In the genomic region with DNA sequence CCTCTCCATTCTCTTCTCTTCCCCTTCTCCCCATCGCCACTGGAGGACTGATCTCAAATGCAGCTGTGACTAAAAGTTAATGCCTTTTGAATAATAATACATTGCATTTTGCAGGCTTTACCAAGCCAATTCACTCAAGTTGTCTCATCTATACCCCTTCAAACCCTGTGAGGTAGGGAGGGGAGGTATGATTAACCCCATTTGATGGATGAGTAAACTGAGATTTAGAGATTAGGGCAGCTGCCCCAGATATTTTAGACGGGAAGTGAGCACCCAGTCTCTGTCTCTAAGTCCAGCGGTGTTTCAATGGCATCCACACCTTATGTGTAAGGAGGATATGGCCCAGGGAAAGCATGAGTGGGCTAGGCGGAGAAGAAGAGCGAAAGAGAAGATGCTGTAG, we compare ENCODE assay signal across 29 cellular contexts. TPM values are rescaled to one million over a fixed set of nuclear protein-coding genes. Genes with fewer than 3 reads are reported as not detected.
"Had no signal": no experiment of that assay in that cellular context is flagged by ENCODE, and none has a peak within 500 bp of the region (broad histone marks: within the 10 kb centered on the region; RNA-seq: fewer than 3 reads in every experiment).

No MANE protein-coding gene starts in this region.

- H3K36me3 Mint-ChIP-seq: activated naive CD8-positive, alpha-beta T cell treated with anti-CD3 and anti-CD28 coated beads for 36 hours; naive thymus-derived CD4-positive, alpha-beta T cell; stimulated activated memory B cell treated with anti-CD40 and anti-IgM and Interleukin-4, amounts not matched to agents 10 μg/mL and 1 μg/mL and 100 μg/mL, for 72 hours had no signal

- H3K27me3 ChIP-seq: breast epithelium, stomach, suprapubic skin, tibial nerve had no signal

- H3K36me3 ChIP-seq: breast epithelium, heart right ventricle, lower lobe of right lung, stomach, suprapubic skin, tibial nerve had no signal

- H3K9me3 ChIP-seq: breast epithelium, lower lobe of right lung, stomach, suprapubic skin, tibial nerve had no signal

- H3K4me1 ChIP-seq: stomach had no signal

- H3K4me3 Mint-ChIP-seq: activated naive CD8-positive, alpha-beta T cell treated with anti-CD3 and anti-CD28 coated beads for 36 hours; activated T-cell treated with anti-CD3 and anti-CD28 coated beads, Interleukin-2, amount 50 U/mL, for 4 hours; naive thymus-derived CD4-positive, alpha-beta T cell; stimulated activated memory B cell treated with anti-CD40 and anti-IgM and Interleukin-4, amounts not matched to agents 10 μg/mL and 1 μg/mL and 100 μg/mL, for 72 hours; T-helper 1 cell treated with Interleukin-12 subunit alpha and Interleukin-12 subunit beta and Interleukin-4 antibody, amounts not matched to agents 30 μg/mL and 1 μg/mL, for 36 hours had no signal

- H3K27ac ChIP-seq: breast epithelium, coronary artery, heart right ventricle, lower lobe of right lung, stomach, suprapubic skin, tibial nerve had no signal

- H3K9me3 Mint-ChIP-seq: activated naive CD8-positive, alpha-beta T cell treated with anti-CD3 and anti-CD28 coated beads for 36 hours; activated T-cell treated with anti-CD3 and anti-CD28 coated beads, Interleukin-2, amount 50 U/mL, for 4 hours had no signal

- H3K4me3 ChIP-seq: breast epithelium, coronary artery, heart right ventricle, lower lobe of right lung, stomach, suprapubic skin had no signal

- H3K27ac Mint-ChIP-seq: activated naive CD8-positive, alpha-beta T cell treated with anti-CD3 and anti-CD28 coated beads for 36 hours; stimulated activated memory B cell treated with anti-CD40 and anti-IgM and Interleukin-4, amounts not matched to agents 10 μg/mL and 1 μg/mL and 100 μg/mL, for 72 hours; T-helper 1 cell treated with Interleukin-12 subunit alpha and Interleukin-12 subunit beta and Interleukin-4 antibody, amounts not matched to agents 30 μg/mL and 1 μg/mL, for 36 hours had no signal

- H3K4me1 Mint-ChIP-seq: stimulated activated memory B cell treated with anti-CD40 and anti-IgM and Interleukin-4, amounts not matched to agents 10 μg/mL and 1 μg/mL and 100 μg/mL, for 72 hours had no signal

- ATAC-seq: activated T-cell treated with anti-CD3 and anti-CD28 coated beads, Interleukin-2, amount 50 U/mL, for 4 hours; heart right ventricle; left colon; lower lobe of right lung; naive thymus-derived CD4-positive, alpha-beta T cell; sciatic nerve; stimulated activated memory B cell treated with anti-CD40 and anti-IgM and Interleukin-4, amounts not matched to agents 10 μg/mL and 1 μg/mL and 100 μg/mL, for 72 hours had no signal

- DNase-seq: activated CD4-positive, alpha-beta T cell treated with anti-CD3 and anti-CD28 coated beads for 4 hours; activated CD4-positive, alpha-beta T cell treated with anti-CD3 and anti-CD28 coated beads, Interleukin-2, amount 50 U/mL, for 48 hours; activated CD4-positive, CD25-positive, alpha-beta regulatory T cell; activated CD8-positive, alpha-beta memory T cell treated with anti-CD3 and anti-CD28 coated beads, Interleukin-2, amount 50 U/mL, for 48 hours; activated naive CD4-positive, alpha-beta T cell treated with Interleukin-2 at 50 U/mL for 16 hours; activated naive CD8-positive, alpha-beta T cell treated with anti-CD3 and anti-CD28 coated beads for 36 hours; activated T-cell treated with anti-CD3 and anti-CD28 coated beads, Interleukin-2, amount 50 U/mL, for 4 hours; heart right ventricle; left colon; lower lobe of right lung; naive thymus-derived CD4-positive, alpha-beta T cell; small intestine; stimulated activated CD4-positive, alpha-beta T cell treated with anti-CD3 and anti-CD28 coated beads, Interleukin-2, amount 100 ng/mL, for 24 hours; stomach; T1000 had no signal

- H3K27me3 Mint-ChIP-seq: activated naive CD8-positive, alpha-beta T cell treated with anti-CD3 and anti-CD28 coated beads for 36 hours had no signal

- FAIRE-seq: astrocyte, keratinocyte, small intestine, urothelium cell line had no signal

RNA-seq across cellular contexts. Expression of gene CPA5, which starts 1.1 kb away (rescaled TPM):
- total RNA-seq: astrocyte, breast epithelium, fibroblast of villous mesenchyme, heart right ventricle, left colon, lower lobe of right lung, mesenteric fat pad, sciatic nerve, stomach, tibial nerve had no signal

RNA-seq across cellular contexts. Expression of gene CPA1, which starts 34.6 kb away (rescaled TPM):
- total RNA-seq: activated CD8-positive, alpha-beta memory T cell treated with anti-CD3 and anti-CD28 coated beads for 36 hours; activated naive CD8-positive, alpha-beta T cell treated with anti-CD3 and anti-CD28 coated beads for 36 hours; astrocyte; epithelial cell of proximal tubule; naive thymus-derived CD4-positive, alpha-beta T cell; stomach; suprapubic skin had no signal
- polyA plus RNA-seq: keratinocyte; naive thymus-derived CD4-positive, alpha-beta T cell had no signal

RNA-seq across cellular contexts. Expression of gene CPA4, which starts 52.8 kb away (rescaled TPM):
- total RNA-seq: activated CD8-positive, alpha-beta memory T cell treated with anti-CD3 and anti-CD28 coated beads for 36 hours; activated naive CD8-positive, alpha-beta T cell treated with anti-CD3 and anti-CD28 coated beads for 36 hours; left colon; lower lobe of right lung; naive thymus-derived CD4-positive, alpha-beta T cell; stomach had no signal
- polyA plus RNA-seq: naive thymus-derived CD4-positive, alpha-beta T cell had no signal
